Comparison of ENCODE assay signal across 19 cellular contexts in the genomic region with DNA sequence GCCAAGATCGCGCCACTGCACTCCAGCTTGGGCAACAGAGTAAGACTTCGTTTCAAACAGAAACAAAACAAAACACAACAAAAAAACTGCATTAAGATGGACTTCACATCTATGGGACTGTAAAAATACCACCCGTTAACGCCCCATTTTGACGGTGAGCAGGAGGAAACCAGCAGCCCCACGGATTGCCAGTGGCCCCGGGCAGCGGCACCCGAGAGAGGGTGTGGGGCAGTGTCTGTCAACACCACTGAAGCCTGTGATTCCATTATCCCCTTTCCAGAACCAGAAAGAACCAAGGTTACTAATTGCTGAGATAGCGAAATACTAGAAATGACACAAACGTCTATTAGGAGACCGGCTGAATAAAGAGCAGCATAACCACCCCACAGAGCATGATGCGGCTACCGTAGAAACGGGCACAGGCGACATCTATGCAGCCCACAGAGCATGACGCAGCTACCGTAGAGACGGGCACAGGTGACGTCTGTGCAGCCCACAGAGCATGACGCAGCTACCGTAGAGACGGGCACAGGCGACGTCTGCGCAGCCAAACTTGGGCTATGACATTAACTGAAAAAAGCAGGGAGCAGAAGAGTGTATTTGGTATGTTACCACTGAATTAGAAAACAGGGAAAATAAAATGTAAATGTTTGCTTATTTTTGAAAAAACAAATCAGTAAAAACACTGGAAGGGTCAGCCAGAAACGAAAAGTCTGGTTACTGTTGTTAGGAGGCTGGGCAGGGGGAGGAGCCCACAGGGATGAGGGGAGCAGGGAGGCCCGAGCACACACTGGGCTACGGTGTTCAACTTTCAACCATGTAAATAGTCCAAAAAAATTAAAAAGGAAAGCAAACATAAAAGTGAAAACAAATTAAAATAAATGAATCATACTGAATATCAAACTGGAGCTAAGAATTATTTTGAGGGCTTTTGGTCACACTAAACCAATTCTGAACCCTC.
"Had no signal": no experiment of that assay in that cellular context is flagged by ENCODE, and none has a peak within 500 bp of the region (broad histone marks: within the 10 kb centered on the region; RNA-seq: fewer than 3 reads in every experiment).

No MANE protein-coding gene starts in this region.

- H3K27me3 Mint-ChIP-seq: stimulated activated naive CD8-positive, alpha-beta T cell treated with anti-CD3 and anti-CD28 coated beads, Interleukin-15, amount 100 ng/mL, for 72 hours had no signal

- H3K27me3 ChIP-seq: breast epithelium, foreskin keratinocyte, hepatocyte, right atrium auricular region, testis, upper lobe of left lung had no signal

- H3K27ac Mint-ChIP-seq: activated T-cell treated with anti-CD3 and anti-CD28 coated beads, Interleukin-2, amount 50 U/mL, for 72 hours; stimulated activated naive CD8-positive, alpha-beta T cell treated with anti-CD3 and anti-CD28 coated beads, Interleukin-15, amount 100 ng/mL, for 72 hours had no signal

- FAIRE-seq: keratinocyte had no signal

- H3K4me2 ChIP-seq: hepatocyte had no signal

- ATAC-seq: activated T-cell treated with anti-CD3 and anti-CD28 coated beads, Interleukin-2, amount 50 U/mL, for 72 hours; foreskin keratinocyte; stimulated activated naive CD8-positive, alpha-beta T cell treated with anti-CD3 and anti-CD28 coated beads, Interleukin-15, amount 100 ng/mL, for 72 hours had no signal

- H3K79me2 ChIP-seq: hepatocyte had no signal

- H3K4me1 ChIP-seq: breast epithelium, foreskin keratinocyte, prostate gland, right atrium auricular region, testis, upper lobe of left lung had no signal

- H3K9me3 Mint-ChIP-seq: activated T-cell treated with anti-CD3 and anti-CD28 coated beads, Interleukin-2, amount 50 U/mL, for 72 hours; stimulated activated naive CD8-positive, alpha-beta T cell treated with anti-CD3 and anti-CD28 coated beads, Interleukin-15, amount 100 ng/mL, for 72 hours had no signal

- DNase-seq: activated CD4-positive, alpha-beta T cell treated with anti-CD3 and anti-CD28 coated beads, Interleukin-2, amount 50 U/mL, for 4 hours; activated effector memory CD4-positive, alpha-beta T cell treated with anti-CD3 and anti-CD28 coated beads, Interleukin-2, amount 50 U/mL, for 16 hours; activated naive CD4-positive, alpha-beta T cell treated with anti-CD3 and anti-CD28 coated beads, Interleukin-2, amount 50 U/mL, for 16 hours; activated T-cell treated with anti-CD3 and anti-CD28 coated beads, Interleukin-2, amount 50 U/mL, for 72 hours; effector CD4-positive, alpha-beta T cell; foreskin keratinocyte; stimulated activated CD4-positive, alpha-beta T cell treated with anti-CD3 and anti-CD28 coated beads, Interleukin-15, amount 100 ng/mL, for 24 hours; stimulated activated CD4-positive, alpha-beta T cell treated with anti-CD3 and anti-CD28 coated beads, Interleukin-2, amount 100 ng/mL, for 48 hours; stimulated activated naive CD8-positive, alpha-beta T cell treated with anti-CD3 and anti-CD28 coated beads, Interleukin-15, amount 100 ng/mL, for 72 hours; T-helper 2 cell; testis; WERI-Rb-1 had no signal

- H3K4me3 ChIP-seq: breast epithelium, hepatocyte, prostate gland, right atrium auricular region, testis, upper lobe of left lung had no signal

- H2AFZ ChIP-seq: hepatocyte had no signal

- H3K36me3 ChIP-seq: breast epithelium, prostate gland, right atrium auricular region had no signal

- H3K4me1 Mint-ChIP-seq: stimulated activated naive CD8-positive, alpha-beta T cell treated with anti-CD3 and anti-CD28 coated beads, Interleukin-15, amount 100 ng/mL, for 72 hours had no signal

- H3K4me3 Mint-ChIP-seq: activated T-cell treated with anti-CD3 and anti-CD28 coated beads, Interleukin-2, amount 50 U/mL, for 72 hours; stimulated activated naive CD8-positive, alpha-beta T cell treated with anti-CD3 and anti-CD28 coated beads, Interleukin-15, amount 100 ng/mL, for 72 hours had no signal

- H3K9me3 ChIP-seq: breast epithelium, prostate gland, right atrium auricular region, testis, upper lobe of left lung had no signal

- H3K27ac ChIP-seq: breast epithelium, epithelial cell of prostate, foreskin keratinocyte, hepatocyte, prostate gland, right atrium auricular region, testis, upper lobe of left lung, WERI-Rb-1 had no signal
